ENCODE assay signal across 23 cellular contexts in the genomic region with DNA sequence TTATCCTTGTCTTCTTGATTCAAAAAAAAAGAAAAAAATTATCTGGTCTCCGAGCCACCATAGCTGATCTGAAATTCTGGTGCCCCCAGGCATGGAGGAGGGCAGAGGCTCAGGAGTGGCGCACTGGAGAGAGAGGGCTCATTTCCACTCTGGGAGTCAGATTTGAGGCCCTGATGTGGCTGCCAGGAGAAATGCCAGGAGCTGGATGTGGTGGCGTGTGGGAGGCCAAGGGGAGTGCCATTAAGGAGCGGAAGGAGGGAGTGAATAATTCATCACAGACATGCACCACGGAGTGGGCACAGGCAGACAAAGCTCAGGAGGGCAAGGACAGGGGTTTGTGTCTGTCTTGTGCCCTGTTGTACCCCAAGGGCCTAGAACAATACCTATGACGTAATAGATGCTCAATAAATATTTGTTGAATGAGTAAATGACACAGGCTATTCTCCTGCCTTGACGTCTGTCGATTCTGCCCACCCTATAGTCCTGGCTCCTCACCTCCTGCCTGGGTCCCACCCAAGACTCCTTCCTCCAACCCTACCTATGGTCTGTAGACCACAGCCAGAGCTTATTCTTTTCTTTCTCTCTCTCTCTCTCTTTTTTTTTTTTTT. TPM values are rescaled to one million over a fixed set of nuclear protein-coding genes. Genes with fewer than 3 reads are reported as not detected.
DNase-seq lines count a peak whose midpoint lies in the region; ATAC-seq, FAIRE-seq and TF ChIP-seq lines count a peak whose summit lies in the region.
"Had no signal": no experiment of that assay in that cellular context is flagged by ENCODE, and none has a peak within 500 bp of the region (broad histone marks: within the 10 kb centered on the region; RNA-seq: fewer than 3 reads in every experiment).

No MANE protein-coding gene starts in this region.

- H3K4me1 ChIP-seq in heart right ventricle (peaks cover 0 to 54% (median 23%) of the 10 kb centered on the region in 9 donors), astrocyte (ENCODE audit: insufficient read depth, low read length) (peaks cover 11% of the 10 kb centered on the region)

- H3K9me3 ChIP-seq in heart right ventricle, result no peaks in the 10 kb centered on the region
- no peaks in the 10 kb centered on the region for H3K9me3 ChIP-seq in astrocyte (ENCODE audit: insufficient read depth, low read depth, low read length)

- H3K27me3 Mint-ChIP-seq in astrocyte (ENCODE audit: low read depth, unreplicated experiment) (peaks cover 67% of the 10 kb centered on the region), neural crest cell (ENCODE audit: low read depth) (peaks cover 3% of the 10 kb centered on the region)

- H3K27ac ChIP-seq in heart right ventricle (no peak overlapping the region), astrocyte (ENCODE audit: low read depth, low read length) (no peak overlapping the region)
- H3K27ac ChIP-seq: C4-2B had no signal

- H3K27me3 ChIP-seq in heart right ventricle (peaks cover 0 to 28% (median 11%) of the 10 kb centered on the region in 7 donors), astrocyte (ENCODE audit: insufficient read depth, low read length) (peaks cover 52% of the 10 kb centered on the region)

- H3K27ac Mint-ChIP-seq in astrocyte (ENCODE audit: unreplicated experiment), result peak overlapping the region; percentile 51
- peak overlapping the region; percentile 67 for H3K27ac Mint-ChIP-seq in neural crest cell (ENCODE audit: unreplicated experiment)
- H3K27ac Mint-ChIP-seq: HFFc6 had no signal

- no peak for ATAC-seq in left ventricle myocardium superior
- ATAC-seq in heart right ventricle, result no peak
- ATAC-seq in HG03025 (IDR thresholded peaks at IDR 0.05; ENCODE audit: low FRiP score, unreplicated experiment), result no peak

- 86 to 90% methylated on average over 8 of the region's 8 CpGs for WGBS in heart right ventricle, 2 donors
- 75 to 77% methylated on average over 8 of the region's 8 CpGs for WGBS in lower leg skin, 2 donors

- H3K4me1 Mint-ChIP-seq in astrocyte (ENCODE audit: low read depth, unreplicated experiment) (peaks cover 9% of the 10 kb centered on the region), neural crest cell (peaks cover 27% of the 10 kb centered on the region)

- H3K9me3 Mint-ChIP-seq in astrocyte (ENCODE audit: unreplicated experiment) (no peaks in the 10 kb centered on the region), neural crest cell (no peaks in the 10 kb centered on the region)
- H3K9me3 Mint-ChIP-seq: HFFc6 had no signal

- no peak for FAIRE-seq in astrocyte (lab: Jason Lieb, UNC)
- FAIRE-seq: A204.1, GM19239, H54, RCC 7860 had no signal

- no peak for TF ChIP-seq POLR2A in lower leg skin (IDR thresholded peaks at IDR 0.05)

- TF ChIP-seq CTCF in heart right ventricle (IDR thresholded peaks at IDR 0.05) (no peak), astrocyte (IDR thresholded peaks at IDR 0.05; ENCODE audit: insufficient read depth, low read depth, low read length) (no peak), neural crest cell (conservative IDR thresholded peaks at IDR 0.05) (no peak), lower leg skin (IDR thresholded peaks at IDR 0.05) (no peak)

- H3K4me3 Mint-ChIP-seq in astrocyte (ENCODE audit: unreplicated experiment), result no peak overlapping the region
- H3K4me3 Mint-ChIP-seq in neural crest cell, result no peak overlapping the region
- H3K4me3 Mint-ChIP-seq: CD8-positive, alpha-beta memory T cell; HFFc6 had no signal

- no peaks in the 10 kb centered on the region for H3K36me3 Mint-ChIP-seq in astrocyte (ENCODE audit: low read depth, unreplicated experiment)
- H3K36me3 Mint-ChIP-seq in neural crest cell (ENCODE audit: low read depth), result no peaks in the 10 kb centered on the region
- H3K36me3 Mint-ChIP-seq: CD8-positive, alpha-beta memory T cell had no signal

- H3K79me2 ChIP-seq in astrocyte (ENCODE audit: insufficient read depth, low read length), result no peaks in the 10 kb centered on the region

- no peak overlapping the region for H3K4me3 ChIP-seq in heart right ventricle
- H3K4me3 ChIP-seq in astrocyte (ENCODE audit: insufficient read depth, low read depth, low read length), result no peak overlapping the region
- H3K4me3 ChIP-seq in lower leg skin (ENCODE audit: low read depth, poor library complexity, severe bottlenecking), result no peak overlapping the region

- DNase-seq in left ventricle myocardium superior (peak; percentile 1), heart right ventricle (no peak), astrocyte (ENCODE audit: low read depth) (no peak), neural crest cell (ENCODE audit: low read depth, low spot score) (no peak), lower leg skin (ENCODE audit: low spot score in 2 of 2) (no peak), KBM-7 (no peak)
- DNase-seq: CD8-positive, alpha-beta memory T cell; GDM1; HFFc6; NCI-H1694; NCI-H2081; NCI-H2171; NCI-H524 treated with DMSO at 0.1 percent for 48 hours; NCI-H82; SW 1271 had no signal

- no peak overlapping the region for H3K4me2 ChIP-seq in astrocyte (ENCODE audit: low read length)

- intact Hi-C loops in left ventricle myocardium superior (cut with micrococcal nuclease), result no loop called here
- intact Hi-C loops in heart right ventricle (cut with DNase I), result loop anchor here in 2 of 10 donors (1.0 to 10.0 kb wide), 2 partner anchors 43 to 347 kb away; no protein-coding TSS in a partner anchor
- intact Hi-C loops in lower leg skin (cut with DNase I; ENCODE audit: low total_unique reads), result no loop called here

- H3K36me3 ChIP-seq in heart right ventricle (no peaks in the 10 kb centered on the region), astrocyte (ENCODE audit: insufficient read depth, low read length) (no peaks in the 10 kb centered on the region)

- H3K9ac ChIP-seq in astrocyte (ENCODE audit: low read length), result no peak overlapping the region

- no peak overlapping the region for H2AFZ ChIP-seq in astrocyte (ENCODE audit: low read depth, low read length)

- H4K20me1 ChIP-seq in astrocyte (ENCODE audit: insufficient read depth, low read length), result no peaks in the 10 kb centered on the region

- in situ Hi-C loops in KBM-7 (cut with MboI; ENCODE audit: low pct_unique_long_range_greater_than_20kb, low sequenced_read_pairs), result no loop called here

RNA-seq across cellular contexts. Expression of a gene that starts 12.0 kb away (rescaled TPM):
- total RNA-seq in left ventricle myocardium superior (37.0 TPM), heart right ventricle (10 to 100 TPM; 13.2 to 70.1 (median 39.4) TPM), astrocyte (3.1 and 3.3 TPM in 2 replicates), neural crest cell (3.2 and 3.6 TPM in 2 replicates), lower leg skin (1 to 10 TPM in 3 of 4 donors, under 1 TPM in 1; 0.89 to 5.2 (median 2.3) TPM)
- 10 to 100 TPM in 1 of 2 donors, 1 to 10 TPM in 1; 7.4 to 56.8 TPM for polyA plus RNA-seq in heart right ventricle
- total RNA-seq: CD8-positive, alpha-beta memory T cell; HT1080; OCI-LY7 had no signal
- polyA plus RNA-seq: CD8-positive, alpha-beta memory T cell had no signal
